Comparison of ENCODE assay signal across 27 cellular contexts in genomic region chr1:228994691-228995090, GRCh38.
"Had no signal": no experiment of that assay in that cellular context is flagged by ENCODE, and none has a peak within 500 bp of the region (broad histone marks: within the 10 kb centered on the region; RNA-seq: fewer than 3 reads in every experiment).

No MANE protein-coding gene starts in this region.

- H3K27ac Mint-ChIP-seq: dendritic cell treated with granulocyte-macrophage colony-stimulating factor and Interleukin-4, amounts not matched to agents 40 ng/mL and 50 ng/mL, for 4 days; endodermal cell; memory B cell; natural killer cell treated with Interleukin-12 subunit alpha and Interleukin-12 subunit beta and Interleukin-15 and Interleukin-18, amount 100 ng/mL, for 72 hours; progenitor cell of endocrine pancreas; stimulated activated naive B cell treated with anti-CD40 and anti-IgM and Interleukin-4, amounts not matched to agents 10 μg/mL and 1 μg/mL and 100 μg/mL, for 72 hours; stimulated activated naive CD8-positive, alpha-beta T cell treated with anti-CD3 and anti-CD28 coated beads, Interleukin-15, Interleukin-2, amounts not matched to agents 100 ng/mL and 50 ng/mL, for 24 hours had no signal

- H3K79me2 ChIP-seq: parathyroid adenoma had no signal

- H3K36me3 Mint-ChIP-seq: memory B cell; natural killer cell treated with Interleukin-12 subunit alpha and Interleukin-12 subunit beta and Interleukin-15 and Interleukin-18, amount 100 ng/mL, for 72 hours; stimulated activated naive B cell treated with anti-CD40 and anti-IgM and Interleukin-4, amounts not matched to agents 10 μg/mL and 1 μg/mL and 100 μg/mL, for 72 hours had no signal

- H2AFZ ChIP-seq: parathyroid adenoma had no signal

- H3K27ac ChIP-seq: colonic mucosa, esophagus muscularis mucosa, heart right ventricle, lower lobe of right lung, neutrophil, parathyroid adenoma, right lobe of liver, transverse colon, vagina had no signal

- H3K9me3 Mint-ChIP-seq: dendritic cell treated with granulocyte-macrophage colony-stimulating factor and Interleukin-4, amounts not matched to agents 40 ng/mL and 50 ng/mL, for 4 days; endodermal cell; memory B cell; natural killer cell treated with Interleukin-12 subunit alpha and Interleukin-12 subunit beta and Interleukin-15 and Interleukin-18, amount 100 ng/mL, for 72 hours; neural crest cell; stimulated activated naive B cell treated with anti-CD40 and anti-IgM and Interleukin-4, amounts not matched to agents 10 μg/mL and 1 μg/mL and 100 μg/mL, for 72 hours; stimulated activated naive CD8-positive, alpha-beta T cell treated with anti-CD3 and anti-CD28 coated beads, Interleukin-15, Interleukin-2, amounts not matched to agents 100 ng/mL and 50 ng/mL, for 24 hours had no signal

- H3K36me3 ChIP-seq: colonic mucosa, esophagus muscularis mucosa, heart right ventricle, lower lobe of right lung, neutrophil, right lobe of liver, transverse colon, vagina had no signal

- H3K27me3 Mint-ChIP-seq: dendritic cell treated with granulocyte-macrophage colony-stimulating factor and Interleukin-4, amounts not matched to agents 40 ng/mL and 50 ng/mL, for 4 days; stimulated activated naive CD8-positive, alpha-beta T cell treated with anti-CD3 and anti-CD28 coated beads, Interleukin-15, Interleukin-2, amounts not matched to agents 100 ng/mL and 50 ng/mL, for 24 hours had no signal

- H3K9me3 ChIP-seq: colonic mucosa, esophagus muscularis mucosa, heart right ventricle, lower lobe of right lung, neutrophil, right lobe of liver, transverse colon, vagina had no signal

- FAIRE-seq: islet of Langerhans, small intestine had no signal

- DNase-seq: colonic mucosa; effector CD8-positive, alpha-beta T cell; endodermal cell; foreskin melanocyte; glutamatergic neuron; heart right ventricle; hippocampal formation; kidney glomerular epithelial cell; left ventricle myocardium superior; lower lobe of right lung; right lobe of liver; small intestine; stimulated activated CD4-positive, alpha-beta T cell treated with anti-CD3 and anti-CD28 coated beads, Interleukin-15, amount 100 ng/mL, for 24 hours; stimulated activated CD4-positive, alpha-beta T cell treated with anti-CD3 and anti-CD28 coated beads, Interleukin-2, amount 100 ng/mL, for 48 hours; stimulated activated naive B cell treated with anti-CD40 and anti-IgM and Interleukin-4, amounts not matched to agents 10 μg/mL and 1 μg/mL and 100 μg/mL, for 72 hours; transverse colon had no signal

- H3K9ac ChIP-seq: parathyroid adenoma had no signal

- H3K27me3 ChIP-seq: colonic mucosa, esophagus muscularis mucosa, heart right ventricle, neutrophil, right lobe of liver, transverse colon, vagina had no signal

- H3K4me3 ChIP-seq: colonic mucosa, esophagus muscularis mucosa, heart right ventricle, lower lobe of right lung, right lobe of liver, transverse colon, vagina had no signal

- H3K4me3 Mint-ChIP-seq: dendritic cell treated with granulocyte-macrophage colony-stimulating factor and Interleukin-4, amounts not matched to agents 40 ng/mL and 50 ng/mL, for 4 days; endodermal cell; memory B cell; natural killer cell treated with Interleukin-12 subunit alpha and Interleukin-12 subunit beta and Interleukin-15 and Interleukin-18, amount 100 ng/mL, for 72 hours; neural crest cell; stimulated activated naive B cell treated with anti-CD40 and anti-IgM and Interleukin-4, amounts not matched to agents 10 μg/mL and 1 μg/mL and 100 μg/mL, for 72 hours; stimulated activated naive CD8-positive, alpha-beta T cell treated with anti-CD3 and anti-CD28 coated beads, Interleukin-15, Interleukin-2, amounts not matched to agents 100 ng/mL and 50 ng/mL, for 24 hours had no signal

- H3K4me1 ChIP-seq: colonic mucosa had no signal

- ATAC-seq: heart right ventricle; left ventricle myocardium superior; lower lobe of right lung; natural killer cell treated with Interleukin-12 subunit alpha and Interleukin-12 subunit beta and Interleukin-15 and Interleukin-18, amount 100 ng/mL, for 72 hours; right lobe of liver; stimulated activated naive B cell treated with anti-CD40 and anti-IgM and Interleukin-4, amounts not matched to agents 10 μg/mL and 1 μg/mL and 100 μg/mL, for 72 hours had no signal
